ENCODE assay signal across 26 cellular contexts in genomic region chr10:131587976-131588680, GRCh38.
A peak's percentile ranks its signal among the peaks of the same experiment; 100 is the strongest.
DNase-seq lines count a peak whose midpoint lies in the region; ATAC-seq and TF ChIP-seq lines count a peak whose summit lies in the region.
"Had no signal": no experiment of that assay in that cellular context is flagged by ENCODE, and none has a peak within 500 bp of the region (broad histone marks: within the 10 kb centered on the region; RNA-seq: fewer than 3 reads in every experiment).

No MANE protein-coding gene starts in this region.

- no peaks in the 10 kb centered on the region for H4K20me1 ChIP-seq in IMR-90 (ENCODE audit: insufficient read depth, low read length)
- H4K20me1 ChIP-seq: BLaER1 had no signal

- H3K4me3 ChIP-seq in IMR-90 (ENCODE audit: insufficient read depth, low read depth, low read length) (no peak overlapping the region), neuronal stem cell (ENCODE audit: low read length in 2 of 2) (no peak overlapping the region)
- H3K4me3 ChIP-seq: BLaER1, GM12878 had no signal

- H3K36me3 Mint-ChIP-seq in activated CD8-positive, alpha-beta memory T cell treated with anti-CD3 and anti-CD28 coated beads, Interleukin-2, amount 10 ng/mL, durations not matched to agents 7 days and 5 days: no peaks in the 10 kb centered on the region
- H3K36me3 Mint-ChIP-seq: CD14-positive monocyte; CD4-positive, alpha-beta memory T cell; CD4-positive, CD25-positive, alpha-beta regulatory T cell; CD8-positive, alpha-beta memory T cell had no signal

- no peak overlapping the region for H3K4me3 Mint-ChIP-seq in activated CD8-positive, alpha-beta memory T cell treated with anti-CD3 and anti-CD28 coated beads, Interleukin-2, amount 10 ng/mL, durations not matched to agents 7 days and 5 days
- H3K4me3 Mint-ChIP-seq: CD4-positive, alpha-beta memory T cell; CD4-positive, CD25-positive, alpha-beta regulatory T cell had no signal

- dilution Hi-C loops in IMR-90 (cut with HindIII; ENCODE audit: low sequenced_read_pairs, unreplicated experiment): no loop called here

- no peak overlapping the region for H3K27ac Mint-ChIP-seq in activated CD8-positive, alpha-beta memory T cell treated with anti-CD3 and anti-CD28 coated beads, Interleukin-2, amount 10 ng/mL, durations not matched to agents 7 days and 5 days
- H3K27ac Mint-ChIP-seq: CD14-positive monocyte; CD4-positive, alpha-beta memory T cell; CD4-positive, CD25-positive, alpha-beta regulatory T cell; CD8-positive, alpha-beta memory T cell had no signal

- no peaks in the 10 kb centered on the region for H3K9me3 Mint-ChIP-seq in activated CD8-positive, alpha-beta memory T cell treated with anti-CD3 and anti-CD28 coated beads, Interleukin-2, amount 10 ng/mL, durations not matched to agents 7 days and 5 days (ENCODE audit: low read depth)

- H3K27ac ChIP-seq in IMR-90 (ENCODE audit: insufficient read depth, low read length): no peak overlapping the region
- H3K27ac ChIP-seq in neuronal stem cell (replicated peaks; ENCODE audit: low read length): no peak overlapping the region
- H3K27ac ChIP-seq: BLaER1 had no signal

- H3K4ac ChIP-seq in IMR-90 (ENCODE audit: low read depth, low read length) (no peak overlapping the region), neuronal stem cell (ENCODE audit: low read length) (no peak overlapping the region)

- no TSS peak for BruUV-seq in IMR-90 (replicated peaks; lab: Mats Ljungman, UMichigan)

- H2BK20ac ChIP-seq in IMR-90 (ENCODE audit: low read depth, low read length): no peak overlapping the region

- H2BK15ac ChIP-seq in IMR-90 (ENCODE audit: low read depth, low read length): no peak overlapping the region
- H2BK15ac ChIP-seq in neuronal stem cell (ENCODE audit: low read length): peak overlapping the region; percentile 85

- no peak overlapping the region for H4K91ac ChIP-seq in IMR-90 (ENCODE audit: insufficient read depth, low read depth, low read length)
- H4K91ac ChIP-seq in neuronal stem cell (ENCODE audit: low read depth, low read length, poor library complexity): no peak overlapping the region

- H3K18ac ChIP-seq in IMR-90 (ENCODE audit: low read depth, low read length) (no peak overlapping the region), neuronal stem cell (ENCODE audit: low read length) (peak overlapping the region; percentile 91)

- no peak for TF ChIP-seq POLR2A in IMR-90 (IDR thresholded peaks at IDR 0.05; ENCODE audit: low read depth, low read length)

- intact Hi-C loops in IMR-90 (cut with micrococcal nuclease): no loop called here

- H2BK120ac ChIP-seq in IMR-90 (ENCODE audit: low read depth, low read length) (no peak overlapping the region), neuronal stem cell (ENCODE audit: low read depth, low read length) (peak overlapping the region; percentile 67)

- H3K4me1 ChIP-seq in IMR-90 (ENCODE audit: control insufficient read depth, insufficient read depth, low read length) (no peaks in the 10 kb centered on the region), neuronal stem cell (ENCODE audit: control insufficient read depth in 2 of 2, insufficient read depth in 1 of 2, low read depth in 1 of 2, low read length in 2 of 2) (peaks cover 0 to 4% of the 10 kb centered on the region in 2 donors)
- H3K4me1 ChIP-seq: BE2C had no signal

- ATAC-seq in activated CD8-positive, alpha-beta memory T cell treated with anti-CD3 and anti-CD28 coated beads, Interleukin-2, amount 10 ng/mL, durations not matched to agents 7 days and 5 days: no peak
- no peak for ATAC-seq in IMR-90 (ENCODE audit: low read depth)
- ATAC-seq in GM21723 (IDR thresholded peaks at IDR 0.05; ENCODE audit: unreplicated experiment): no peak
- ATAC-seq: GM12878 had no signal

- in situ Hi-C loops in IMR-90 (cut with MboI; ENCODE audit: low sequenced_read_pairs): no loop called here

- no peak overlapping the region for H3K4me2 ChIP-seq in IMR-90 (ENCODE audit: low read depth, low read length)
- H3K4me2 ChIP-seq in neuronal stem cell (ENCODE audit: insufficient read depth, low read length, poor library complexity, severe bottlenecking): no peak overlapping the region
- H3K4me2 ChIP-seq: BLaER1 had no signal

- TF ChIP-seq RAD21 in IMR-90 (IDR thresholded peaks at IDR 0.05; ENCODE audit: low read length): no peak

- no peak overlapping the region for H2AFZ ChIP-seq in IMR-90 (replicated peaks; ENCODE audit: low read length, poor library complexity)
- H2AFZ ChIP-seq in neuronal stem cell (ENCODE audit: low read length): no peak overlapping the region

- H3K9me3 ChIP-seq in IMR-90 (ENCODE audit: control insufficient read depth, insufficient read depth, low read length): peaks cover 38% of the 10 kb centered on the region
- H3K9me3 ChIP-seq in neuronal stem cell (replicated peaks in 1 of 2; ENCODE audit: control insufficient read depth in 2 of 2, insufficient read depth in 1 of 2, low read depth in 1 of 2, low read length in 2 of 2): no peaks in the 10 kb centered on the region
- H3K9me3 ChIP-seq: BE2C, BLaER1 had no signal

- H3K27me3 ChIP-seq in IMR-90 (ENCODE audit: control insufficient read depth, insufficient read depth, low read length) (no peaks in the 10 kb centered on the region), neuronal stem cell (ENCODE audit: control insufficient read depth in 3 of 3, insufficient read depth in 3 of 3, low read depth in 1 of 3, low read length in 3 of 3) (no peaks in the 10 kb centered on the region)
- H3K27me3 ChIP-seq: BE2C, BLaER1 had no signal

- no peaks in the 10 kb centered on the region for H3K36me3 ChIP-seq in IMR-90 (ENCODE audit: control insufficient read depth, insufficient read depth, low read length)
- no peaks in the 10 kb centered on the region for H3K36me3 ChIP-seq in neuronal stem cell (replicated peaks in 1 of 2; ENCODE audit: control insufficient read depth in 2 of 2, insufficient read depth in 2 of 2, low read length in 2 of 2)
- H3K36me3 ChIP-seq: BE2C, BLaER1 had no signal

- no peaks in the 10 kb centered on the region for H3K4me1 Mint-ChIP-seq in activated CD8-positive, alpha-beta memory T cell treated with anti-CD3 and anti-CD28 coated beads, Interleukin-2, amount 10 ng/mL, durations not matched to agents 7 days and 5 days
- H3K4me1 Mint-ChIP-seq: CD4-positive, alpha-beta memory T cell; CD8-positive, alpha-beta memory T cell had no signal

- no peak for TF ChIP-seq CTCF in IMR-90 (conservative IDR thresholded peaks at IDR 0.05; ENCODE audit: low read depth, low read length)

- no peak overlapping the region for H2BK12ac ChIP-seq in neuronal stem cell (ENCODE audit: low read length)

- H3K56ac ChIP-seq in IMR-90 (ENCODE audit: extremely low read depth, insufficient read depth, low read length): no peak overlapping the region

- POLR2A ChIA-PET in IMR-90 (lab: Charles Lee; ENCODE audit: unreplicated experiment): no interaction called here

- WGBS in IMR-90 (ENCODE audit: extremely low coverage in 2 of 2, insufficient read length in 1 of 2), 2 experiments: 40% methylated on average over 4 of the region's 11 CpGs; no CpG with 5 or more reads in 1 of the 2 experiments
- no CpG with 5 or more reads among the region's 11 CpGs for WGBS in neuronal stem cell (ENCODE audit: extremely low coverage in 2 of 2, insufficient read length in 2 of 2, insufficient replicate concordance in 1 of 2), 2 donors

- H3K9ac ChIP-seq in IMR-90 (ENCODE audit: low read depth, low read length) (no peak overlapping the region), neuronal stem cell (ENCODE audit: low read depth, low read length, poor library complexity) (no peak overlapping the region)
- H3K9ac ChIP-seq: BLaER1 had no signal

- H2AK5ac ChIP-seq in IMR-90 (ENCODE audit: low read depth, low read length) (no peak overlapping the region), neuronal stem cell (ENCODE audit: low read depth, low read length) (peak overlapping the region; percentile 90)

- no peaks in the 10 kb centered on the region for H3K27me3 Mint-ChIP-seq in activated CD8-positive, alpha-beta memory T cell treated with anti-CD3 and anti-CD28 coated beads, Interleukin-2, amount 10 ng/mL, durations not matched to agents 7 days and 5 days

- H3K79me1 ChIP-seq in IMR-90 (ENCODE audit: low read depth in 1 of 2, low read length in 2 of 2) (no peaks in the 10 kb centered on the region), neuronal stem cell (ENCODE audit: low read depth, low read length) (no peaks in the 10 kb centered on the region)

- no peaks in the 10 kb centered on the region for H3K9me1 ChIP-seq in IMR-90 (ENCODE audit: insufficient read depth, low read length)

- H4K5ac ChIP-seq in IMR-90 (ENCODE audit: low read depth, low read length): no peak overlapping the region

- no peak overlapping the region for H2BK5ac ChIP-seq in IMR-90 (ENCODE audit: low read depth, low read length, poor library complexity, severe bottlenecking)
- H2BK5ac ChIP-seq in neuronal stem cell (ENCODE audit: low read length): no peak overlapping the region

- CTCF ChIA-PET in activated CD8-positive, alpha-beta memory T cell treated with anti-CD3 and anti-CD28 coated beads, Interleukin-2, amount 10 ng/mL, durations not matched to agents 7 days and 5 days (lab: Charles Lee): no interaction called here
- CTCF ChIA-PET in IMR-90 (lab: Yijun Ruan, JAX): no interaction called here

- H2AK9ac ChIP-seq in IMR-90 (replicated peaks; ENCODE audit: low read depth, low read length, poor library complexity): peak overlapping the region; percentile 13

- DNase-seq in activated CD8-positive, alpha-beta memory T cell treated with anti-CD3 and anti-CD28 coated beads for 24 hours: peak; percentile 32
- DNase-seq in activated CD8-positive, alpha-beta memory T cell treated with anti-CD3 and anti-CD28 coated beads, Interleukin-2, amount 10 ng/mL, durations not matched to agents 7 days and 5 days: no peak
- no peak for DNase-seq in IMR-90
- peak; percentile 29 for DNase-seq in ecto neural progenitor cell (ENCODE audit: low spot score)
- DNase-seq in neuronal stem cell (ENCODE audit: low spot score): no peak
- DNase-seq in T1000 (lab: John Stamatoyannopoulos, UW): no peak
- no peak for DNase-seq in activated naive CD4-positive, alpha-beta T cell (lab: John Stamatoyannopoulos, UW)
- DNase-seq: 8988T; ACHN; BE2C; C1 segment of cervical spinal cord; CD4-positive, alpha-beta memory T cell; CD4-positive, CD25-positive, alpha-beta regulatory T cell; CD8-positive, alpha-beta memory T cell; COR-L47; DMS 273 treated with DMSO at 0.1 percent for 48 hours; DMS153; DMS53; DMS79; DND-41; EL; GDM1 had no signal

- H4K8ac ChIP-seq in IMR-90 (ENCODE audit: low read depth in 2 of 2, low read length in 2 of 2): no peak overlapping the region
- H4K8ac ChIP-seq in neuronal stem cell (ENCODE audit: low read depth, low read length): peak overlapping the region; percentile 0

- H3K23ac ChIP-seq in IMR-90 (ENCODE audit: low read depth, low read length): no peak overlapping the region
- peak overlapping the region; percentile 17 for H3K23ac ChIP-seq in neuronal stem cell (ENCODE audit: low read depth, low read length, poor library complexity)

- H3K14ac ChIP-seq in IMR-90 (replicated peaks; ENCODE audit: low read depth, low read length) (no peak overlapping the region), neuronal stem cell (ENCODE audit: low read length) (no peak overlapping the region)

Comparison
In these comparisons a context has a peak if more than half of its experiments do, and no peak if none do; other contexts are left out.
1. DNase-seq: peak in activated CD8-positive, alpha-beta memory T cell treated with anti-CD3 and anti-CD28 coated beads for 24 hours (single experiment) and ecto neural progenitor cell (single experiment); none in activated CD8-positive, alpha-beta memory T cell treated with anti-CD3 and anti-CD28 coated beads, Interleukin-2, amount 10 ng/mL, durations not matched to agents 7 days and 5 days (single experiment), IMR-90 (single experiment), neuronal stem cell (single experiment), T1000 (single experiment) and activated naive CD4-positive, alpha-beta T cell (0 of 4).